In the genomic region with DNA sequence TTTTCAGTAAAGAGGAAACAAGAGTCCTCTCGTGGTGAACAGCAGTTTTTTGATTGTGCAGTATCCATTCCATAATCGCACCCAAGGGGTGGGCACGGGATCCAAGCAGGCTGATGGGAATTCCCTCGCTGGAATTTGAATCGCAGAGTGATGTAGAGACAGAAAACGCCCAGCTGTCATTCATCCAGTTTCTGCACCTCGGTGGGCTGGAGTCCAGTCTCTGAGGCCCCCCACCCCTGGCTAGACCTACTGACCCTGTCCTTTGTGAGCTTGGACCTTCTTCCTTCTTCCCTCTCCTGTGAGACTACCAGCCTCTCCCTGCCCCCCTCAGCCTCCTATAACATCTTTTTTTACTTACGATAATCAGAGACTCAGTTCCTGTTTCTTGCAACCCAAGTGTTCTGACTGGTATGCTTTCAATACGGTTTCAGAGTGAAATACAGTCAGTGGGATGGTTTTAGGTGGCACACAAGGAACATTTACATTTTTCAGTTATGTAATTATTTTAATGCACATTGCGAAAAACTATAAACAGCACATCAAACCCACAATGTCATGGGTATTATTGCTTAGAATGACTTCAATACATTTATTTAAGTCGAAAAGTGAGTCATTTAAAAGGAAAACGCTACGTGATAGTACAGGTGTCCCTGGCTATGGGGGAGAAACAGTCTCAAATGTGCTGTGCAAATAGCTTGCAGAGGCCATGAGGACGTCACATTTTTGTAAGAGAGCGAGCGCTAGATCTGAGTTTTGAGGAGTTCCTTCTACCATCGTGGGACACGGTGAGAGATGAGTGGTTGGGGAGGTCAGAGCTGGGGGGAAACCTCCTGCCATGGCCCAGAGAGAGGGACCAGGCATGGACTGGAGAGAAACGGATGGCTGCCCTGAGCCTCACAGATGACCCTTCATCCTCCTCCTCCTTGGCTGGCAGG, we compare ENCODE assay signal across 1 cellular context.
A peak's percentile ranks its signal among the peaks of the same experiment; 100 is the strongest.
TF ChIP-seq lines count a peak whose summit lies in the region.

No MANE protein-coding gene starts in this region.

TF ChIP-seq in GM12878, 131 proteins besides CTCF, POLR2A, EP300 and RAD21 (continued from another document and continues in another):
- TF ChIP-seq ZZZ3 (IDR thresholded peaks at IDR 0.05; ENCODE audit: control insufficient read depth, insufficient read length, low read depth) = no peak
- peak; percentile 60; the same call in 1 of the 2 replicates for TF ChIP-seq CHD2 (IDR thresholded peaks at IDR 0.05; ENCODE audit: borderline replicate concordance, low read depth, low read length)
- TF ChIP-seq TARDBP (IDR thresholded peaks at IDR 0.05; ENCODE audit: borderline replicate concordance) = no peak
- no peak for TF ChIP-seq RBBP5 (conservative IDR thresholded peaks at IDR 0.05)
- peak; percentile 43; the same call in 1 of the 2 replicates for TF ChIP-seq ZNF384 (IDR thresholded peaks at IDR 0.05; ENCODE audit: borderline replicate concordance, low read depth, low read length)
- no peak for TF ChIP-seq LARP7 (IDR thresholded peaks at IDR 0.05)
- TF ChIP-seq NFXL1 (IDR thresholded peaks at IDR 0.05; ENCODE audit: borderline replicate concordance) = no peak
- TF ChIP-seq SMAD5 (IDR thresholded peaks at IDR 0.05; ENCODE audit: low read depth) = no peak
- TF ChIP-seq ESRRA (IDR thresholded peaks at IDR 0.05; ENCODE audit: low read length) = no peak
- TF ChIP-seq CHD4 (IDR thresholded peaks at IDR 0.05) = no peak
- TF ChIP-seq, protein P1, sequence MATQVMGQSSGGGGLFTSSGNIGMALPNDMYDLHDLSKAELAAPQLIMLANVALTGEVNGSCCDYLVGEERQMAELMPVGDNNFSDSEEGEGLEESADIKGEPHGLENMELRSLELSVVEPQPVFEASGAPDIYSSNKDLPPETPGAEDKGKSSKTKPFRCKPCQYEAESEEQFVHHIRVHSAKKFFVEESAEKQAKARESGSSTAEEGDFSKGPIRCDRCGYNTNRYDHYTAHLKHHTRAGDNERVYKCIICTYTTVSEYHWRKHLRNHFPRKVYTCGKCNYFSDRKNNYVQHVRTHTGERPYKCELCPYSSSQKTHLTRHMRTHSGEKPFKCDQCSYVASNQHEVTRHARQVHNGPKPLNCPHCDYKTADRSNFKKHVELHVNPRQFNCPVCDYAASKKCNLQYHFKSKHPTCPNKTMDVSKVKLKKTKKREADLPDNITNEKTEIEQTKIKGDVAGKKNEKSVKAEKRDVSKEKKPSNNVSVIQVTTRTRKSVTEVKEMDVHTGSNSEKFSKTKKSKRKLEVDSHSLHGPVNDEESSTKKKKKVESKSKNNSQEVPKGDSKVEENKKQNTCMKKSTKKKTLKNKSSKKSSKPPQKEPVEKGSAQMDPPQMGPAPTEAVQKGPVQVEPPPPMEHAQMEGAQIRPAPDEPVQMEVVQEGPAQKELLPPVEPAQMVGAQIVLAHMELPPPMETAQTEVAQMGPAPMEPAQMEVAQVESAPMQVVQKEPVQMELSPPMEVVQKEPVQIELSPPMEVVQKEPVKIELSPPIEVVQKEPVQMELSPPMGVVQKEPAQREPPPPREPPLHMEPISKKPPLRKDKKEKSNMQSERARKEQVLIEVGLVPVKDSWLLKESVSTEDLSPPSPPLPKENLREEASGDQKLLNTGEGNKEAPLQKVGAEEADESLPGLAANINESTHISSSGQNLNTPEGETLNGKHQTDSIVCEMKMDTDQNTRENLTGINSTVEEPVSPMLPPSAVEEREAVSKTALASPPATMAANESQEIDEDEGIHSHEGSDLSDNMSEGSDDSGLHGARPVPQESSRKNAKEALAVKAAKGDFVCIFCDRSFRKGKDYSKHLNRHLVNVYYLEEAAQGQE (IDR thresholded peaks at IDR 0.05; ENCODE audit: low read depth, low read length) = no peak
- TF ChIP-seq DPF2 (IDR thresholded peaks at IDR 0.05) = peak; percentile 56; the same call in 1 of the 2 replicates
- no peak; the same call in 1 of the 2 replicates for TF ChIP-seq NR2F1 (conservative IDR thresholded peaks at IDR 0.05)
- peak; percentile 96 for TF ChIP-seq SPI1 (IDR thresholded peaks at IDR 0.05; ENCODE audit: borderline replicate concordance, insufficient read depth, low read depth, low read length)
- TF ChIP-seq, protein P2, sequence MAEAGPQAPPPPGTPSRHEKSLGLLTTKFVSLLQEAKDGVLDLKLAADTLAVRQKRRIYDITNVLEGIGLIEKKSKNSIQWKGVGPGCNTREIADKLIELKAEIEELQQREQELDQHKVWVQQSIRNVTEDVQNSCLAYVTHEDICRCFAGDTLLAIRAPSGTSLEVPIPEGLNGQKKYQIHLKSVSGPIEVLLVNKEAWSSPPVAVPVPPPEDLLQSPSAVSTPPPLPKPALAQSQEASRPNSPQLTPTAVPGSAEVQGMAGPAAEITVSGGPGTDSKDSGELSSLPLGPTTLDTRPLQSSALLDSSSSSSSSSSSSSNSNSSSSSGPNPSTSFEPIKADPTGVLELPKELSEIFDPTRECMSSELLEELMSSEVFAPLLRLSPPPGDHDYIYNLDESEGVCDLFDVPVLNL (IDR thresholded peaks at IDR 0.05; ENCODE audit: low read depth, low read length) = no peak
- TF ChIP-seq HDGF (IDR thresholded peaks at IDR 0.05) = no peak
- TF ChIP-seq PAX5 (IDR thresholded peaks at IDR 0.05; ENCODE audit: borderline replicate concordance, low read depth, low read length) = peak; percentile 42; the same call in 1 of the 2 replicates
- TF ChIP-seq, protein P3, sequence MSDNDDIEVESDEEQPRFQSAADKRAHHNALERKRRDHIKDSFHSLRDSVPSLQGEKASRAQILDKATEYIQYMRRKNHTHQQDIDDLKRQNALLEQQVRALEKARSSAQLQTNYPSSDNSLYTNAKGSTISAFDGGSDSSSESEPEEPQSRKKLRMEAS (IDR thresholded peaks at IDR 0.05; ENCODE audit: low read depth, low read length) = no peak
- peak in 1 of 2 experiments; percentile 76; a peak in 1 of 4 replicates for TF ChIP-seq ETV6 (conservative IDR thresholded peaks at IDR 0.05 in 1 of 2, IDR thresholded peaks at IDR 0.05 in 1 of 2; ENCODE audit: borderline replicate concordance in 1 of 2, low read depth in 1 of 2)
- TF ChIP-seq FOS (IDR thresholded peaks at IDR 0.05; ENCODE audit: borderline replicate concordance, extremely low read depth, insufficient read length) = no peak
- no peak for TF ChIP-seq HCFC1 (IDR thresholded peaks at IDR 0.05; ENCODE audit: low read length)
- TF ChIP-seq RFX5 (IDR thresholded peaks at IDR 0.05; ENCODE audit: low read depth, low read length) = no peak
- no peak for TF ChIP-seq SREBF2 (IDR thresholded peaks at IDR 0.05; ENCODE audit: low read length)
- TF ChIP-seq BACH1 (IDR thresholded peaks at IDR 0.05; ENCODE audit: borderline replicate concordance) = peak; percentile 14; the same call in 1 of the 2 replicates
- TF ChIP-seq CREM (IDR thresholded peaks at IDR 0.05; ENCODE audit: low read depth) = peak; percentile 94
- no peak for TF ChIP-seq KDM1A (IDR thresholded peaks at IDR 0.05; ENCODE audit: borderline replicate concordance)
- 0 out of 2 replicates have a peak, but pooled peaks have one; percentile 62 for TF ChIP-seq TCF12 (IDR thresholded peaks at IDR 0.05; ENCODE audit: low read depth, low read length)
- no peak for TF ChIP-seq STAT3 (IDR thresholded peaks at IDR 0.05; ENCODE audit: low read depth, low read length)
- no peak for TF ChIP-seq RCOR1 (conservative IDR thresholded peaks at IDR 0.05; ENCODE audit: low read depth, low read length)
- TF ChIP-seq NFYA (IDR thresholded peaks at IDR 0.05; ENCODE audit: borderline replicate concordance, low read depth, low read length) = no peak
- TF ChIP-seq SUPT20H (IDR thresholded peaks at IDR 0.05; ENCODE audit: borderline replicate concordance, control insufficient read depth, low read depth, low read length) = no peak
- TF ChIP-seq WRNIP1 (IDR thresholded peaks at IDR 0.05; ENCODE audit: borderline replicate concordance, low read depth, low read length) = no peak
- no peak for TF ChIP-seq BRCA1 (IDR thresholded peaks at IDR 0.05; ENCODE audit: low read depth, low read length)
- TF ChIP-seq, protein P4, sequence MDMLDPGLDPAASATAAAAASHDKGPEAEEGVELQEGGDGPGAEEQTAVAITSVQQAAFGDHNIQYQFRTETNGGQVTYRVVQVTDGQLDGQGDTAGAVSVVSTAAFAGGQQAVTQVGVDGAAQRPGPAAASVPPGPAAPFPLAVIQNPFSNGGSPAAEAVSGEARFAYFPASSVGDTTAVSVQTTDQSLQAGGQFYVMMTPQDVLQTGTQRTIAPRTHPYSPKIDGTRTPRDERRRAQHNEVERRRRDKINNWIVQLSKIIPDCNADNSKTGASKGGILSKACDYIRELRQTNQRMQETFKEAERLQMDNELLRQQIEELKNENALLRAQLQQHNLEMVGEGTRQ (IDR thresholded peaks at IDR 0.05; ENCODE audit: borderline replicate concordance, low read depth, low read length) = no peak
- no peak for TF ChIP-seq KAT2A (conservative IDR thresholded peaks at IDR 0.05; ENCODE audit: control insufficient read depth, low read depth, low read length)
- TF ChIP-seq FOXK2 (IDR thresholded peaks at IDR 0.05) = no peak
- TF ChIP-seq NFIC (IDR thresholded peaks at IDR 0.05; ENCODE audit: low read depth, low read length) = peak; percentile 97
- TF ChIP-seq, protein P5, sequence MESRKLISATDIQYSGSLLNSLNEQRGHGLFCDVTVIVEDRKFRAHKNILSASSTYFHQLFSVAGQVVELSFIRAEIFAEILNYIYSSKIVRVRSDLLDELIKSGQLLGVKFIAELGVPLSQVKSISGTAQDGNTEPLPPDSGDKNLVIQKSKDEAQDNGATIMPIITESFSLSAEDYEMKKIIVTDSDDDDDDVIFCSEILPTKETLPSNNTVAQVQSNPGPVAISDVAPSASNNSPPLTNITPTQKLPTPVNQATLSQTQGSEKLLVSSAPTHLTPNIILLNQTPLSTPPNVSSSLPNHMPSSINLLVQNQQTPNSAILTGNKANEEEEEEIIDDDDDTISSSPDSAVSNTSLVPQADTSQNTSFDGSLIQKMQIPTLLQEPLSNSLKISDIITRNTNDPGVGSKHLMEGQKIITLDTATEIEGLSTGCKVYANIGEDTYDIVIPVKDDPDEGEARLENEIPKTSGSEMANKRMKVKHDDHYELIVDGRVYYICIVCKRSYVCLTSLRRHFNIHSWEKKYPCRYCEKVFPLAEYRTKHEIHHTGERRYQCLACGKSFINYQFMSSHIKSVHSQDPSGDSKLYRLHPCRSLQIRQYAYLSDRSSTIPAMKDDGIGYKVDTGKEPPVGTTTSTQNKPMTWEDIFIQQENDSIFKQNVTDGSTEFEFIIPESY (IDR thresholded peaks at IDR 0.05) = no peak
- TF ChIP-seq PML (IDR thresholded peaks at IDR 0.05; ENCODE audit: low read length) = no peak
- TF ChIP-seq YBX1 (IDR thresholded peaks at IDR 0.05) = no peak
- TF ChIP-seq, protein P6, sequence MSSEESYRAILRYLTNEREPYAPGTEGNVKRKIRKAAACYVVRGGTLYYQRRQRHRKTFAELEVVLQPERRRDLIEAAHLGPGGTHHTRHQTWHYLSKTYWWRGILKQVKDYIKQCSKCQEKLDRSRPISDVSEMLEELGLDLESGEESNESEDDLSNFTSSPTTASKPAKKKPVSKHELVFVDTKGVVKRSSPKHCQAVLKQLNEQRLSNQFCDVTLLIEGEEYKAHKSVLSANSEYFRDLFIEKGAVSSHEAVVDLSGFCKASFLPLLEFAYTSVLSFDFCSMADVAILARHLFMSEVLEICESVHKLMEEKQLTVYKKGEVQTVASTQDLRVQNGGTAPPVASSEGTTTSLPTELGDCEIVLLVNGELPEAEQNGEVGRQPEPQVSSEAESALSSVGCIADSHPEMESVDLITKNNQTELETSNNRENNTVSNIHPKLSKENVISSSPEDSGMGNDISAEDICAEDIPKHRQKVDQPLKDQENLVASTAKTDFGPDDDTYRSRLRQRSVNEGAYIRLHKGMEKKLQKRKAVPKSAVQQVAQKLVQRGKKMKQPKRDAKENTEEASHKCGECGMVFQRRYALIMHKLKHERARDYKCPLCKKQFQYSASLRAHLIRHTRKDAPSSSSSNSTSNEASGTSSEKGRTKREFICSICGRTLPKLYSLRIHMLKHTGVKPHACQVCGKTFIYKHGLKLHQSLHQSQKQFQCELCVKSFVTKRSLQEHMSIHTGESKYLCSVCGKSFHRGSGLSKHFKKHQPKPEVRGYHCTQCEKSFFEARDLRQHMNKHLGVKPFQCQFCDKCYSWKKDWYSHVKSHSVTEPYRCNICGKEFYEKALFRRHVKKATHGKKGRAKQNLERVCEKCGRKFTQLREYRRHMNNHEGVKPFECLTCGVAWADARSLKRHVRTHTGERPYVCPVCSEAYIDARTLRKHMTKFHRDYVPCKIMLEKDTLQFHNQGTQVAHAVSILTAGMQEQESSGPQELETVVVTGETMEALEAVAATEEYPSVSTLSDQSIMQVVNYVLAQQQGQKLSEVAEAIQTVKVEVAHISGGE (CRISPR knock-in tag; IDR thresholded peaks at IDR 0.05) = no peak
- TF ChIP-seq CREB1 (IDR thresholded peaks at IDR 0.05; ENCODE audit: low read depth) = peak; percentile 92
- TF ChIP-seq ZSCAN29 (IDR thresholded peaks at IDR 0.05) = no peak
- peak; percentile 81 for TF ChIP-seq RUNX3 (IDR thresholded peaks at IDR 0.05; ENCODE audit: low read length)
- 0 out of 2 replicates have a peak, but pooled peaks have one; percentile 68 for TF ChIP-seq CBX5 (IDR thresholded peaks at IDR 0.05; ENCODE audit: low read depth)
- TF ChIP-seq TCF3 (IDR thresholded peaks at IDR 0.05; ENCODE audit: borderline replicate concordance, insufficient read depth, low read depth, low read length) = peak; percentile 77; the same call in 1 of the 2 replicates
- TF ChIP-seq EZH2 (IDR thresholded peaks at IDR 0.05; ENCODE audit: borderline replicate concordance, control insufficient read depth, low read depth, low read length) = no peak
- peak; percentile 81 for TF ChIP-seq MEF2B (IDR thresholded peaks at IDR 0.05; ENCODE audit: partially characterized antibody, poor library complexity, severe bottlenecking)
- TF ChIP-seq, protein P7, sequence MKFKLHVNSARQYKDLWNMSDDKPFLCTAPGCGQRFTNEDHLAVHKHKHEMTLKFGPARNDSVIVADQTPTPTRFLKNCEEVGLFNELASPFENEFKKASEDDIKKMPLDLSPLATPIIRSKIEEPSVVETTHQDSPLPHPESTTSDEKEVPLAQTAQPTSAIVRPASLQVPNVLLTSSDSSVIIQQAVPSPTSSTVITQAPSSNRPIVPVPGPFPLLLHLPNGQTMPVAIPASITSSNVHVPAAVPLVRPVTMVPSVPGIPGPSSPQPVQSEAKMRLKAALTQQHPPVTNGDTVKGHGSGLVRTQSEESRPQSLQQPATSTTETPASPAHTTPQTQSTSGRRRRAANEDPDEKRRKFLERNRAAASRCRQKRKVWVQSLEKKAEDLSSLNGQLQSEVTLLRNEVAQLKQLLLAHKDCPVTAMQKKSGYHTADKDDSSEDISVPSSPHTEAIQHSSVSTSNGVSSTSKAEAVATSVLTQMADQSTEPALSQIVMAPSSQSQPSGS (IDR thresholded peaks at IDR 0.05; ENCODE audit: low read length) = peak; percentile 92
- no peak for TF ChIP-seq NR2C2 (IDR thresholded peaks at IDR 0.05; ENCODE audit: borderline replicate concordance, control insufficient read depth, insufficient read length, low read depth)
- TF ChIP-seq, protein P8, sequence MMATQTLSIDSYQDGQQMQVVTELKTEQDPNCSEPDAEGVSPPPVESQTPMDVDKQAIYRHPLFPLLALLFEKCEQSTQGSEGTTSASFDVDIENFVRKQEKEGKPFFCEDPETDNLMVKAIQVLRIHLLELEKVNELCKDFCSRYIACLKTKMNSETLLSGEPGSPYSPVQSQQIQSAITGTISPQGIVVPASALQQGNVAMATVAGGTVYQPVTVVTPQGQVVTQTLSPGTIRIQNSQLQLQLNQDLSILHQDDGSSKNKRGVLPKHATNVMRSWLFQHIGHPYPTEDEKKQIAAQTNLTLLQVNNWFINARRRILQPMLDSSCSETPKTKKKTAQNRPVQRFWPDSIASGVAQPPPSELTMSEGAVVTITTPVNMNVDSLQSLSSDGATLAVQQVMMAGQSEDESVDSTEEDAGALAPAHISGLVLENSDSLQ (IDR thresholded peaks at IDR 0.05) = peak; percentile 57; the same call in 1 of the 2 replicates
- peak; percentile 80 for TF ChIP-seq BCL11A (IDR thresholded peaks at IDR 0.05; ENCODE audit: low read depth, low read length)
- peak; percentile 89 for TF ChIP-seq IKZF2 (IDR thresholded peaks at IDR 0.05)
- peak; percentile 95 for TF ChIP-seq ZBED1 (IDR thresholded peaks at IDR 0.05; ENCODE audit: borderline replicate concordance)
